In the genomic region with DNA sequence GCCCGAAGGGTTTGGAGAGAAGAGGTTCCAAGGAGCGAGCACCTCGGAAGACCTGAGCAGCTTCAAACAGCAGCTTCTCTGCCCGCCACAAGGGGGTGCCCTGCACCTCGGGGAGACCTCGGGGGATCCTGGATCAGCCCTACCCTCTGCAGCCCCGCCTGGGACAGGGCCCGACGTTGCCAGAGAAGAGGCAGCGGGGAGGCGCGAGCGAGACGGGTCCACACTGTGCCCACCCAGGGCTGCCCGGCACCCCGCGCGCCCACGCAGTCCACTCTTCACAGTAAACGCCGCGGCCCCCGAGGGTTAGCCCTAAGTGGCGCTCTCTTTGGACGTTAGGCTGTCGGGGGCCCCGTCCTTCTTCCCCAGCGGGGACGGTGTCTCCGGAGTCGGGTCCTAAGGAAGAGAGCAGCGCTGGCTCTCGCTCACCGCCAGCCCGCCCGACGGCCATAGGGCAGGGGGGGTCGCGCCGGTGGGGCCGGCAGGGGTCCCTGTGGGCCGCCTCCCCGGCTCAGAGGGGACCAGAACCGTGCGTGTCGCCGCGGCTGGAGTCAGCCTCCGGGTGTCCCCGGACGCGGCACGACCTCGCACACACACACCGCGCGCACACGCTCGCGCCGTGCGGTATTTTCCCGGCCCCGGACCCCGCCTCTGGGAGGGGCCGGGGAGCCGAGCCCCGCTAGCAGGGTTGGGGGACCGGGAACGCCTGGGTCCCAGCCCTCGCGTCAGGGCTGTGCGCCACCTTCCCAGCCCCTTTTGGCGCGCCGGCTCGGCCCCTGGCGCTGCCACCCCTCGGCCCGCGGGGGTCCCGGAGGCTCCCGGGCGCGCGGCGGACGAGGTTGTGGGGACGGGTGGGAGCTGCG, we compare ENCODE assay signal across 7 cellular contexts. TPM values are rescaled to one million over a fixed set of nuclear protein-coding genes. Genes with fewer than 3 reads are reported as not detected.
DNase-seq lines count a peak whose midpoint lies in the region; TF ChIP-seq lines count a peak whose summit lies in the region.

No MANE protein-coding gene starts in this region.

- H3K36me3 ChIP-seq in SJSA1, result no peaks in the 10 kb centered on the region
- no peaks in the 10 kb centered on the region for H3K36me3 ChIP-seq in urinary bladder (ENCODE audit: insufficient read depth)

- no peaks in the 10 kb centered on the region; the same call in 1 of the 2 replicates for H3K9me3 ChIP-seq in SJSA1 (replicated peaks)

- H3K27me3 ChIP-seq in SJSA1 (replicated peaks), result peaks cover 96% of the 10 kb centered on the region

- WGBS in urinary bladder, result 1% methylated on average over 90 of the region's 90 CpGs

- no peak overlapping the region for H3K4me3 ChIP-seq in GM12875 (ENCODE audit: low read depth, low read length)
- peak overlapping the region; percentile 23; the same call in 1 of the 2 replicates for H3K4me3 ChIP-seq in SJSA1
- peak overlapping the region; percentile 41 for H3K4me3 ChIP-seq in urinary bladder (ENCODE audit: low read depth, low read length)

- peak; percentile 95 for TF ChIP-seq CTCF in GM12875 (IDR thresholded peaks at IDR 0.05; ENCODE audit: borderline replicate concordance, insufficient read depth, low read depth, low read length)

- intact Hi-C loops in head of caudate nucleus (cut with DNase I) (loop anchor here (2.0 kb wide), 1 partner anchor 41 kb away; no protein-coding TSS in a partner anchor), posterior cingulate gyrus (cut with DNase I) (no loop called here)

- peak; percentile 93 for DNase-seq in HuH-7.5 (ENCODE audit: low spot score)
- DNase-seq in SJSA1 (ENCODE audit: low read depth in 1 of 2, low spot score in 2 of 2), result peak; percentile 29 to 59
- DNase-seq in activated naive CD4-positive, alpha-beta T cell (lab: John Stamatoyannopoulos, UW), result peak; percentile 14 to 68 (median 40)
- peak; percentile 12 to 78 (median 62) for DNase-seq in head of caudate nucleus
- DNase-seq in posterior cingulate gyrus, result peak; percentile 25 to 94 (median 54)

- H3K27ac ChIP-seq in SJSA1, result no peak overlapping the region
- H3K27ac ChIP-seq in urinary bladder (ENCODE audit: low read depth), result no peak overlapping the region

- H3K4me1 ChIP-seq in SJSA1 (replicated peaks) (peaks cover 13% of the 10 kb centered on the region), urinary bladder (ENCODE audit: insufficient read depth) (peaks cover 1% of the 10 kb centered on the region)

RNA-seq across cellular contexts. Expression of gene CDH22, which starts 0.9 kb away (rescaled TPM):
- total RNA-seq in SJSA1 (2014; rRNA removed; shearing (Covaris generic)), result not detected in 2 replicates
- 0.21 TPM for total RNA-seq in urinary bladder
- polyA plus RNA-seq in urinary bladder, result 0.04 TPM

Comparison
In these comparisons a context has a peak if more than half of its experiments do, and no peak if none do; other contexts are left out.
1. DNase-seq: peak in every context shown above with its lines; median percentile 93 in HuH-7.5; 62 in head of caudate nucleus; 54 in posterior cingulate gyrus; 44 in SJSA1; 40 in activated naive CD4-positive, alpha-beta T cell.